8 cellular contexts compared by ENCODE assay signal in genomic region chr3:42014949-42015533, GRCh38. TPM values are rescaled to one million over a fixed set of nuclear protein-coding genes. Genes with fewer than 3 reads are reported as not detected.
A peak's percentile ranks its signal among the peaks of the same experiment; 100 is the strongest.
DNase-seq lines count a peak whose midpoint lies in the region; ATAC-seq and TF ChIP-seq lines count a peak whose summit lies in the region.

No MANE protein-coding gene starts in this region.

- DNase-seq in BE2C, result peak; percentile 50
- peak; percentile 59 for DNase-seq in GM23338 (ENCODE audit: low spot score)
- peak; percentile 36 for DNase-seq in SK-N-SH
- no peak for DNase-seq in effector memory CD8-positive, alpha-beta T cell
- peak; percentile 29 for DNase-seq in midbrain (lab: John Stamatoyannopoulos, UW)
- no peak for DNase-seq in upper lobe of right lung

- peak overlapping the region; percentile 78 for H3K4me3 ChIP-seq in BE2C (ENCODE audit: low read depth, low read length)
- peak overlapping the region; percentile 83 for H3K4me3 ChIP-seq in GM23338
- H3K4me3 ChIP-seq in SK-N-SH (ENCODE audit: low read depth in 2 of 2, low read length in 1 of 2), result peak overlapping the region; percentile 77 to 95
- peak overlapping the region; percentile 96 for H3K4me3 ChIP-seq in upper lobe of right lung

- H3K27me3 Mint-ChIP-seq in GM23338 (ENCODE audit: insufficient read depth, low read depth, poor library complexity), result peaks cover 10% of the 10 kb centered on the region
- no peaks in the 10 kb centered on the region for H3K27me3 Mint-ChIP-seq in effector memory CD8-positive, alpha-beta T cell

- intact Hi-C loops in upper lobe of right lung (cut with DNase I), result loop anchor here (10.0 kb wide), 1 partner anchor 60 kb away; no protein-coding TSS in a partner anchor

- peak overlapping the region; percentile 93 for H3K4me2 ChIP-seq in GM23338
- peak overlapping the region; percentile 99 for H3K4me2 ChIP-seq in SK-N-SH

- peak overlapping the region; percentile 77; the same call in 1 of the 2 replicates for H3K9ac ChIP-seq in SK-N-SH

- H3K27ac Mint-ChIP-seq in GM23338, result no peak overlapping the region
- peak overlapping the region; percentile 89 for H3K27ac Mint-ChIP-seq in effector memory CD8-positive, alpha-beta T cell

- ATAC-seq in GM23338 (peak; percentile 22), upper lobe of right lung (no peak), GM18517 (IDR thresholded peaks at IDR 0.05; ENCODE audit: unreplicated experiment) (no peak), GM21528 (IDR thresholded peaks at IDR 0.05; ENCODE audit: low FRiP score, unreplicated experiment) (no peak)
- ATAC-seq in effector memory CD8-positive, alpha-beta T cell (replicated peaks), result no peak

- no peaks in the 10 kb centered on the region; the same call in 2 of the 3 replicates for H3K9me3 Mint-ChIP-seq in GM23338
- no peaks in the 10 kb centered on the region for H3K9me3 Mint-ChIP-seq in effector memory CD8-positive, alpha-beta T cell

- no peak for TF ChIP-seq RAD21 in SK-N-SH (IDR thresholded peaks at IDR 0.05; ENCODE audit: low read length)

- peaks cover 23% of the 10 kb centered on the region for H3K4me1 Mint-ChIP-seq in GM23338
- H3K4me1 Mint-ChIP-seq in effector memory CD8-positive, alpha-beta T cell (ENCODE audit: low read depth in 2 of 2), result peaks cover 35% of the 10 kb centered on the region in 2 donors

- no peak for TF ChIP-seq CTCF in BE2C (IDR thresholded peaks at IDR 0.05; ENCODE audit: low read depth, low read length)
- no peak for TF ChIP-seq CTCF in GM23338 (conservative IDR thresholded peaks at IDR 0.05; ENCODE audit: low read depth in 2 of 2)
- no peak for TF ChIP-seq CTCF in SK-N-SH (IDR thresholded peaks at IDR 0.05)
- TF ChIP-seq CTCF in upper lobe of right lung (IDR thresholded peaks at IDR 0.05), result no peak

- no peaks in the 10 kb centered on the region for H3K9me2 ChIP-seq in GM23338 (ENCODE audit: insufficient read depth)
- H3K9me2 ChIP-seq in SK-N-SH, result no peaks in the 10 kb centered on the region

- H3K36me3 ChIP-seq in BE2C (no peaks in the 10 kb centered on the region), GM23338 (ENCODE audit: insufficient read depth) (no peaks in the 10 kb centered on the region), SK-N-SH (replicated peaks in 1 of 2; ENCODE audit: control insufficient read depth in 1 of 2, insufficient read depth in 2 of 2, low read length in 1 of 2) (no peaks in the 10 kb centered on the region), upper lobe of right lung (no peaks in the 10 kb centered on the region)

- H3K9me3 ChIP-seq in BE2C, result no peaks in the 10 kb centered on the region
- H3K9me3 ChIP-seq in SK-N-SH, result no peaks in the 10 kb centered on the region
- no peaks in the 10 kb centered on the region for H3K9me3 ChIP-seq in upper lobe of right lung

- H2AFZ ChIP-seq in GM23338 (no peak overlapping the region), SK-N-SH (ENCODE audit: low read depth) (peak overlapping the region; percentile 44; the same call in 1 of the 2 replicates)

- TF ChIP-seq EP300 in SK-N-SH (IDR thresholded peaks at IDR 0.05; ENCODE audit: borderline replicate concordance in 1 of 2, low read depth in 1 of 2, low read length in 1 of 2), result no peak

- CTCF ChIA-PET in SK-N-SH (lab: Yijun Ruan, JAX), result interaction anchor here (1.0 to 6.5 kb wide), 7 partner anchors 14 to 176 kb away, joined by 3 to 51 read pairs (median 3); no protein-coding TSS in a partner anchor

- H4K20me1 ChIP-seq in GM23338 (replicated peaks; ENCODE audit: insufficient read depth) (no peaks in the 10 kb centered on the region; the same call in 1 of the 2 replicates), SK-N-SH (ENCODE audit: insufficient read depth) (no peaks in the 10 kb centered on the region)

- H3K4me1 ChIP-seq in BE2C (no peaks in the 10 kb centered on the region), GM23338 (ENCODE audit: insufficient read depth) (peaks cover 22% of the 10 kb centered on the region), SK-N-SH (ENCODE audit: control insufficient read depth in 1 of 2, insufficient read depth in 2 of 2, low read depth in 1 of 2, low read length in 1 of 2) (peaks cover 9 to 13% of the 10 kb centered on the region in 2 experiments; a peak in 3 of 4 replicates), upper lobe of right lung (peaks cover 42% of the 10 kb centered on the region)

- POLR2A ChIA-PET in SK-N-SH (lab: Yijun Ruan, JAX), result interaction anchor here (0.7 kb wide), 1 partner anchor 39 kb away, joined by 3 read pairs; no protein-coding TSS in a partner anchor

- H3K27ac ChIP-seq in GM23338 (ENCODE audit: low read depth) (no peak overlapping the region), SK-N-SH (ENCODE audit: low read depth in 2 of 2, low read length in 1 of 2) (no peak overlapping the region), upper lobe of right lung (peak overlapping the region; percentile 86)

- H3K4me3 Mint-ChIP-seq in GM23338, result peak overlapping the region; percentile 81
- peak overlapping the region; percentile 87 to 95 for H3K4me3 Mint-ChIP-seq in effector memory CD8-positive, alpha-beta T cell

- no peaks in the 10 kb centered on the region; the same call in 1 of the 2 replicates for H3F3A ChIP-seq in GM23338 (replicated peaks; ENCODE audit: low read depth)
- H3F3A ChIP-seq in SK-N-SH (replicated peaks; ENCODE audit: insufficient read depth), result peaks cover 18% of the 10 kb centered on the region

- H3K79me2 ChIP-seq in GM23338 (replicated peaks; ENCODE audit: insufficient read depth), result peaks cover 61% of the 10 kb centered on the region
- peaks cover 60% of the 10 kb centered on the region for H3K79me2 ChIP-seq in SK-N-SH (ENCODE audit: insufficient read depth)

- WGBS in SK-N-SH (ENCODE audit: low lambda C conversion rate), result 71% methylated on average over 4 of the region's 11 CpGs

- H3K36me3 Mint-ChIP-seq in GM23338 (ENCODE audit: low read depth), result no peaks in the 10 kb centered on the region; the same call in 2 of the 3 replicates
- peaks cover 6% of the 10 kb centered on the region for H3K36me3 Mint-ChIP-seq in effector memory CD8-positive, alpha-beta T cell (ENCODE audit: insufficient read depth)

- H3K27me3 ChIP-seq in BE2C (no peaks in the 10 kb centered on the region), GM23338 (ENCODE audit: insufficient read depth) (peaks cover 24% of the 10 kb centered on the region), SK-N-SH (ENCODE audit: insufficient read depth) (no peaks in the 10 kb centered on the region), upper lobe of right lung (no peaks in the 10 kb centered on the region)

TF ChIP-seq in GM23338, 12 proteins besides CTCF, POLR2A, EP300 and RAD21 (continues in another document):
- TF ChIP-seq ZNF114 (CRISPR knock-in tag; IDR thresholded peaks at IDR 0.05) (no peak), STAT1 (IDR thresholded peaks at IDR 0.05; ENCODE audit: unreplicated experiment) (no peak), EZH2phosphoT487 (IDR thresholded peaks at IDR 0.05; ENCODE audit: unreplicated experiment) (no peak)

TF ChIP-seq in SK-N-SH, 30 proteins besides CTCF, POLR2A, EP300 and RAD21:
- no peak for TF ChIP-seq JUND (IDR thresholded peaks at IDR 0.05)

RNA-seq across cellular contexts. Expression of gene ULK4, which starts 53.1 kb away (rescaled TPM):
- 0.54 TPM for polyA plus RNA-seq in BE2C (2012; ENCODE audit: insufficient read depth, insufficient read length, low read depth)
- 14.3 and 41.4 TPM in 2 replicates for total RNA-seq in GM23338 (2014; rRNA removed; shearing (Covaris generic))
- polyA plus RNA-seq in GM23338 (2016; fragmentation: Nextera tagmentation; extraction: Ambion mirVana) (12.5 and 20.8 TPM in 2 replicates), SK-N-SH (2012; rRNA removed) (6.2 and 7.8 TPM in 2 replicates)
- 8.2 and 11.4 TPM in 2 replicates for polyA plus RNA-seq in SK-N-SH (2012; cell fraction: cytosol; rRNA removed)
- polyA plus RNA-seq in SK-N-SH (2012; cell fraction: nucleus; rRNA removed), result 8.6 and 12.6 TPM in 2 replicates
- total RNA-seq in upper lobe of right lung, result 11.2 TPM

Comparison
In these comparisons a context has a peak if more than half of its experiments do, and no peak if none do; other contexts are left out.
1. DNase-seq: peak in BE2C (single experiment), GM23338 (single experiment), SK-N-SH (single experiment) and midbrain (single experiment); none in effector memory CD8-positive, alpha-beta T cell (0 of 3) and upper lobe of right lung (single experiment).
2. Peak in every context shown above with its lines, with median percentiles within 50 percentile points of each other: H3K4me3 ChIP-seq.